ENCODE assay signal across 9 cellular contexts in the genomic region with DNA sequence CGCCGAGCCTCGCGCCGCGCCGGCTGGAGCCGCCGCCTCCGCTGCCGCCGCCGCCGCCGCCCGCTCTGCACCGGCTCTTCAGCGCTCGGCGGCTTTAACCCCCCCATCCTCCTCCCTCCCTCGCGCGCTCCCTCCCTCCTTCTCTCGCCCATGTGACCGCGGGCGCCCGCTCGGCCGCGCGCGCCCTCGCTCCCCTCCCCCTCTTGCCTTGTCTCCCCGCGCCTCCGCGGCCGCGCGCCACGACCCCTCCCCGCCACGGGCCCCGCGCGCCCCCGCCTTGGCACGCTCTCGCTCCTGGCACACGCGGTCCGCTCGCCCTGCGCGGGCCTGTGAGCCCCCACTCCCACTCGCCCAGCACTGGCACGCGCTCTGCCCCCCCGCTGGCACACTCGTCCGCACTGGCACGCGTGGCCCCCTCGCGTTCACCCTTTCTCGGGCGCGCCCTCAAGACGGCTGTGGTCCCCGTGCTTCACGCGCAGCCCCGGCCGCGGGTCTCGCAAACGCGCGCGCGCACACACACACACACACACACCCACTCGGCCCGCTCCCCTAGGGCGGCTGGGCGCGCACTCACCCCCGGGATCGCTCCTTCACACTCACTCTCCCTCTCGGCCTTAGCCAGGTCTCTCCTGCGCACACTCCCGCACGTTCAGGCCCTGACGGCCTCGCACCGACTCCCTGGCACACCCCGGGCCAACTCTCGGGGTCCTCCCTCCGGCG. TPM values are rescaled to one million over a fixed set of nuclear protein-coding genes. Genes with fewer than 3 reads are reported as not detected.
A peak's percentile ranks its signal among the peaks of the same experiment; 100 is the strongest.
DNase-seq lines count a peak whose midpoint lies in the region; ATAC-seq lines count a peak whose summit lies in the region.
"Had no signal": no experiment of that assay in that cellular context is flagged by ENCODE, and none has a peak within 500 bp of the region (broad histone marks: within the 10 kb centered on the region; RNA-seq: fewer than 3 reads in every experiment).

A gene with protein sequence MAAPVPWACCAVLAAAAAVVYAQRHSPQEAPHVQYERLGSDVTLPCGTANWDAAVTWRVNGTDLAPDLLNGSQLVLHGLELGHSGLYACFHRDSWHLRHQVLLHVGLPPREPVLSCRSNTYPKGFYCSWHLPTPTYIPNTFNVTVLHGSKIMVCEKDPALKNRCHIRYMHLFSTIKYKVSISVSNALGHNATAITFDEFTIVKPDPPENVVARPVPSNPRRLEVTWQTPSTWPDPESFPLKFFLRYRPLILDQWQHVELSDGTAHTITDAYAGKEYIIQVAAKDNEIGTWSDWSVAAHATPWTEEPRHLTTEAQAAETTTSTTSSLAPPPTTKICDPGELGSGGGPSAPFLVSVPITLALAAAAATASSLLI (minus strand): TSS at position 69 of the 720 bp plus-strand sequence. CDS start 20,743 bp downstream, outside the sequence.

- in situ Hi-C loops in SK-MEL-5 (cut with HindIII; ENCODE audit: low pct_unique_long_range_greater_than_20kb, low sequenced_read_pairs), result no loop called here

- H3K4me3 ChIP-seq in effector memory CD4-positive, alpha-beta T cell (ENCODE audit: insufficient read depth, low read depth, low read length, poor library complexity, severe bottlenecking), result peak within 1 kb of the TSS; percentile 73
- H3K4me3 ChIP-seq in muscle layer of colon (ENCODE audit: low read depth in 1 of 2, low read length in 2 of 2) (peak within 1 kb of the TSS; percentile 37 to 82), urinary bladder (ENCODE audit: low read depth, low read length) (peak within 1 kb of the TSS; percentile 57)

- H3K36me3 ChIP-seq in effector memory CD4-positive, alpha-beta T cell (ENCODE audit: control insufficient read depth, insufficient read depth, low read length), result no peaks in the 10 kb centered on the region
- no peaks in the 10 kb centered on the region for H3K36me3 ChIP-seq in muscle layer of colon (ENCODE audit: insufficient read depth, low read length)
- H3K36me3 ChIP-seq in urinary bladder (ENCODE audit: insufficient read depth), result no peaks in the 10 kb centered on the region
- H3K36me3 ChIP-seq: neutrophil had no signal

- DNase-seq in NCI-H1417 (lab: John Stamatoyannopoulos, UW), result peak in 2 of 3 experiments; percentile 60 to 69
- DNase-seq in NCI-H1417 treated with DMSO at 0.1 percent for 48 hours (lab: John Stamatoyannopoulos, UW), result no peak
- DNase-seq in SK-MEL-5 (ENCODE audit: low read depth, low spot score), result peak; percentile 13
- DNase-seq in effector memory CD4-positive, alpha-beta T cell, result no peak

- H3K9me3 ChIP-seq in effector memory CD4-positive, alpha-beta T cell (ENCODE audit: control insufficient read depth, low read length), result no peaks in the 10 kb centered on the region
- H3K9me3 ChIP-seq in muscle layer of colon (ENCODE audit: low read length), result no peaks in the 10 kb centered on the region
- H3K9me3 ChIP-seq: neutrophil had no signal

- H3K4me1 ChIP-seq in effector memory CD4-positive, alpha-beta T cell (ENCODE audit: control insufficient read depth, insufficient read depth, low read length, poor library complexity, severe bottlenecking), result peaks cover 24% of the 10 kb centered on the region
- H3K4me1 ChIP-seq in muscle layer of colon (ENCODE audit: insufficient read depth, low read length), result peaks cover 17% of the 10 kb centered on the region
- no peaks in the 10 kb centered on the region for H3K4me1 ChIP-seq in urinary bladder (ENCODE audit: insufficient read depth)

- 2% methylated on average over 98 of the region's 100 CpGs for WGBS in urinary bladder

- no peak within 1 kb of the TSS for H3K27ac ChIP-seq in effector memory CD4-positive, alpha-beta T cell (ENCODE audit: insufficient read depth, low read length, poor library complexity, severe bottlenecking)
- no peak within 1 kb of the TSS for H3K27ac ChIP-seq in muscle layer of colon (ENCODE audit: low read depth, low read length)
- H3K27ac ChIP-seq in urinary bladder (ENCODE audit: low read depth), result no peak within 1 kb of the TSS
- H3K27ac ChIP-seq: neutrophil had no signal

- no peak within 1 kb of the TSS for H3K9ac ChIP-seq in muscle layer of colon (ENCODE audit: low read length)

- H3K27me3 ChIP-seq in effector memory CD4-positive, alpha-beta T cell (replicated peaks; ENCODE audit: control insufficient read depth, insufficient read depth, low read length, poor library complexity, severe bottlenecking), result peaks cover 54% of the 10 kb centered on the region
- peaks cover 20 to 59% of the 10 kb centered on the region in 2 donors for H3K27me3 ChIP-seq in muscle layer of colon (ENCODE audit: control insufficient read depth in 1 of 2, insufficient read depth in 2 of 2, low read length in 2 of 2)

- ATAC-seq in HG02938 (IDR thresholded peaks at IDR 0.05; ENCODE audit: unreplicated experiment), result no peak
- no peak for ATAC-seq in GM18867 (IDR thresholded peaks at IDR 0.05; ENCODE audit: unreplicated experiment)

RNA-seq across cellular contexts. Expression of the gene that starts here (rescaled TPM):
- total RNA-seq in SK-MEL-5 (2014; rRNA removed; shearing (Covaris generic)), result 1.1 TPM in 2 replicates
- polyA plus RNA-seq in SK-MEL-5 (2015; cell fraction: cytosol; rRNA removed), result 2.4 and 3.5 TPM in 2 replicates
- polyA plus RNA-seq in SK-MEL-5 (2015; cell fraction: nucleus; rRNA removed), result 0.28 and 2.4 TPM in 2 replicates
- 5.6 TPM for total RNA-seq in urinary bladder
- 11.5 TPM for polyA plus RNA-seq in urinary bladder

Comparison
In these comparisons a context has a peak if more than half of its experiments do, and no peak if none do; other contexts are left out.
1. DNase-seq: peak in NCI-H1417 (2 of 3) and SK-MEL-5 (single experiment); none in NCI-H1417 treated with DMSO at 0.1 percent for 48 hours (single experiment) and effector memory CD4-positive, alpha-beta T cell (0 of 3).
2. Peak in every context shown above with its lines, with median percentiles within 50 percentile points of each other: H3K4me3 ChIP-seq.